ENCODE assay signal across 11 cellular contexts in genomic region chr9:15735083-15735974, GRCh38.
DNase-seq lines count a peak whose midpoint lies in the region; ATAC-seq and TF ChIP-seq lines count a peak whose summit lies in the region.
"Had no signal": no experiment of that assay in that cellular context is flagged by ENCODE, and none has a peak within 500 bp of the region (broad histone marks: within the 10 kb centered on the region; RNA-seq: fewer than 3 reads in every experiment).

No MANE protein-coding gene starts in this region.

- no peaks in the 10 kb centered on the region for H3K27me3 ChIP-seq in smooth muscle cell (ENCODE audit: low read depth)
- H3K27me3 ChIP-seq: heart left ventricle had no signal

- H3K9me3 ChIP-seq in SK-N-MC (ENCODE audit: low read depth, low read length), result no peaks in the 10 kb centered on the region
- H3K9me3 ChIP-seq in smooth muscle cell (replicated peaks; ENCODE audit: low read depth), result no peaks in the 10 kb centered on the region
- H3K9me3 ChIP-seq: heart left ventricle, mucosa of descending colon had no signal

- H2AFZ ChIP-seq in smooth muscle cell (ENCODE audit: low read depth), result no peak overlapping the region

- H3K79me2 ChIP-seq in smooth muscle cell (ENCODE audit: low read depth), result no peaks in the 10 kb centered on the region

- TF ChIP-seq CTCF in fibroblast of the aortic adventitia (IDR thresholded peaks at IDR 0.05; ENCODE audit: insufficient read depth, low read length) (no peak), smooth muscle cell (IDR thresholded peaks at IDR 0.05; ENCODE audit: borderline replicate concordance, insufficient read depth, poor library complexity, severe bottlenecking) (no peak)

- H3K27ac ChIP-seq in SK-N-MC (peak overlapping the region; percentile 95), smooth muscle cell (ENCODE audit: low read depth) (peak overlapping the region; percentile 55)
- H3K27ac ChIP-seq: heart left ventricle had no signal

- H3K4me3 ChIP-seq in SK-N-MC (peak overlapping the region; percentile 48), fibroblast of the aortic adventitia (ENCODE audit: low read depth, low read length) (no peak overlapping the region), smooth muscle cell (no peak overlapping the region)
- H3K4me3 ChIP-seq: heart left ventricle, mucosa of descending colon had no signal

- ATAC-seq in HG03175 (IDR thresholded peaks at IDR 0.05; ENCODE audit: unreplicated experiment), result no peak
- no peak for ATAC-seq in GM21528 (IDR thresholded peaks at IDR 0.05; ENCODE audit: low FRiP score, unreplicated experiment)
- ATAC-seq in GM18858 (IDR thresholded peaks at IDR 0.05; ENCODE audit: unreplicated experiment), result no peak
- ATAC-seq: heart left ventricle, mucosa of descending colon had no signal

- H3K36me3 ChIP-seq in SK-N-MC (ENCODE audit: insufficient read depth, low read length), result peaks cover 6% of the 10 kb centered on the region; the same call in 1 of the 2 replicates
- no peaks in the 10 kb centered on the region for H3K36me3 ChIP-seq in smooth muscle cell (ENCODE audit: low read depth)
- H3K36me3 ChIP-seq: heart left ventricle had no signal

- no peaks in the 10 kb centered on the region for H3K4me1 ChIP-seq in smooth muscle cell (ENCODE audit: low read depth)

- H3K4me2 ChIP-seq in smooth muscle cell, result peak overlapping the region; percentile 49

- peak; percentile 88 for DNase-seq in H4 (ENCODE audit: low spot score)
- DNase-seq in SK-N-MC (ENCODE audit: low read depth, low spot score), result peak; percentile 91
- peak; percentile 96 for DNase-seq in fibroblast of the aortic adventitia (ENCODE audit: low read depth)
- DNase-seq in smooth muscle cell (lab: John Stamatoyannopoulos, UW; ENCODE audit: unreplicated experiment), result no peak
- DNase-seq: aorta; heart left ventricle; mucosa of descending colon; stimulated activated CD4-positive, alpha-beta T cell treated with anti-CD3 and anti-CD28 coated beads, Interleukin-15, amount 100 ng/mL, for 24 hours had no signal

- peak overlapping the region; percentile 62 for H3K9ac ChIP-seq in SK-N-MC (ENCODE audit: insufficient read length)
- H3K9ac ChIP-seq in smooth muscle cell (ENCODE audit: low read depth), result no peak overlapping the region

- H3F3A ChIP-seq in smooth muscle cell (ENCODE audit: low read depth), result no peaks in the 10 kb centered on the region

- 79% methylated on average over 6 of the region's 6 CpGs for whole genome bisulfite sequencing in smooth muscle cell (ENCODE audit: low lambda C conversion rate)

- H4K20me1 ChIP-seq in smooth muscle cell (ENCODE audit: low read depth), result no peaks in the 10 kb centered on the region
